24 cellular contexts compared by ENCODE assay signal in genomic region chr6:34131326-34132081, GRCh38. TPM values are rescaled to one million over a fixed set of nuclear protein-coding genes. Genes with fewer than 3 reads are reported as not detected.
DNase-seq lines count a peak whose midpoint lies in the region; ATAC-seq and TF ChIP-seq lines count a peak whose summit lies in the region.
"Had no signal": no experiment of that assay in that cellular context is flagged by ENCODE, and none has a peak within 500 bp of the region (broad histone marks: within the 10 kb centered on the region; RNA-seq: fewer than 3 reads in every experiment).

No MANE protein-coding gene starts in this region.

- DNase-seq in WTC11 (ENCODE audit: low spot score): no peak
- DNase-seq in activated T-helper 2 cell treated with anti-CD3 and anti-CD28 coated beads, Interferon-gamma antibody, Interleukin-2, Interleukin-4, amounts not matched to agents 10 μg/mL and 5 μg/mL and 100 μg/mL, durations not matched to agents 14 hours and 24 hours and 36 hours (ENCODE audit: low spot score): no peak
- DNase-seq: activated CD4-positive, alpha-beta T cell treated with anti-CD3 and anti-CD28 coated beads for 4 hours; aorta; CD4-positive, alpha-beta T cell; central memory CD4-positive, alpha-beta T cell; heart right ventricle; KBM-7; kidney; MM.1S; NCI-H446; T-helper 1 cell had no signal

- H3K27ac ChIP-seq in HUES48 (ENCODE audit: low read depth, low read length): peak overlapping the region; percentile 95
- peak overlapping the region; percentile 70 for H3K27ac ChIP-seq in iPS-20b (ENCODE audit: low read length)
- H3K27ac ChIP-seq: GM23248, heart right ventricle, neutrophil, SJSA1 had no signal

- peak; percentile 67 for ATAC-seq in WTC11
- no peak for ATAC-seq in HG02798 (IDR thresholded peaks at IDR 0.05; ENCODE audit: poor library complexity, unreplicated experiment)
- ATAC-seq in GM18868 (IDR thresholded peaks at IDR 0.05; ENCODE audit: unreplicated experiment): no peak
- ATAC-seq: heart right ventricle had no signal

- peaks cover 86% of the 10 kb centered on the region for H3K4me1 Mint-ChIP-seq in WTC11
- H3K4me1 Mint-ChIP-seq in activated T-helper 2 cell treated with anti-CD3 and anti-CD28 coated beads, Interferon-gamma antibody, Interleukin-2, Interleukin-4, amounts not matched to agents 10 μg/mL and 5 μg/mL and 100 μg/mL, durations not matched to agents 14 hours and 24 hours and 36 hours (ENCODE audit: low read depth): no peaks in the 10 kb centered on the region
- H3K4me1 Mint-ChIP-seq: activated naive CD4-positive, alpha-beta T cell treated with anti-CD3 and anti-CD28 coated beads, Interleukin-2, amount 50 U/mL, for 24 hours had no signal

- H3K36me3 Mint-ChIP-seq in WTC11: peaks cover 10% of the 10 kb centered on the region; the same call in 1 of the 2 replicates
- H3K36me3 Mint-ChIP-seq in activated T-helper 2 cell treated with anti-CD3 and anti-CD28 coated beads, Interferon-gamma antibody, Interleukin-2, Interleukin-4, amounts not matched to agents 10 μg/mL and 5 μg/mL and 100 μg/mL, durations not matched to agents 14 hours and 24 hours and 36 hours (ENCODE audit: low read depth): no peaks in the 10 kb centered on the region
- H3K36me3 Mint-ChIP-seq: activated naive CD4-positive, alpha-beta T cell treated with anti-CD3 and anti-CD28 coated beads, Interleukin-2, amount 50 U/mL, for 24 hours had no signal

- H3K36me3 ChIP-seq in ES-I3 (ENCODE audit: insufficient read depth, low read length) (no peaks in the 10 kb centered on the region), HUES48 (ENCODE audit: control insufficient read depth, insufficient read depth, low read length) (no peaks in the 10 kb centered on the region), iPS-20b (ENCODE audit: insufficient read depth, low read depth, low read length) (0 out of 2 replicates have a peak, but pooled peaks cover 5% of the 10 kb centered on the region)
- H3K36me3 ChIP-seq: heart right ventricle, neutrophil, SJSA1 had no signal

- H3K27me3 Mint-ChIP-seq in WTC11 (ENCODE audit: low read depth): no peaks in the 10 kb centered on the region
- H3K27me3 Mint-ChIP-seq in activated T-helper 2 cell treated with anti-CD3 and anti-CD28 coated beads, Interferon-gamma antibody, Interleukin-2, Interleukin-4, amounts not matched to agents 10 μg/mL and 5 μg/mL and 100 μg/mL, durations not matched to agents 14 hours and 24 hours and 36 hours (ENCODE audit: low read depth): peaks cover 5% of the 10 kb centered on the region

- no peak for TF ChIP-seq CTCF in WTC11 (IDR thresholded peaks at IDR 0.05)

- no peaks in the 10 kb centered on the region for H3K9me3 ChIP-seq in ES-I3 (ENCODE audit: control insufficient read depth, insufficient read depth, low read length)
- H3K9me3 ChIP-seq in HUES48 (ENCODE audit: control insufficient read depth, insufficient read depth, low read length): no peaks in the 10 kb centered on the region
- no peaks in the 10 kb centered on the region for H3K9me3 ChIP-seq in iPS-20b (ENCODE audit: insufficient read depth, low read depth, low read length)
- H3K9me3 ChIP-seq: heart right ventricle, neutrophil, SJSA1 had no signal

- no peaks in the 10 kb centered on the region for H3K9me3 Mint-ChIP-seq in WTC11
- H3K9me3 Mint-ChIP-seq in activated T-helper 2 cell treated with anti-CD3 and anti-CD28 coated beads, Interferon-gamma antibody, Interleukin-2, Interleukin-4, amounts not matched to agents 10 μg/mL and 5 μg/mL and 100 μg/mL, durations not matched to agents 14 hours and 24 hours and 36 hours: no peaks in the 10 kb centered on the region
- H3K9me3 Mint-ChIP-seq: CD4-positive, alpha-beta T cell had no signal

- peaks cover 35% of the 10 kb centered on the region for H3K4me1 ChIP-seq in ES-I3 (ENCODE audit: insufficient read depth, low read length)
- H3K4me1 ChIP-seq in HUES48 (ENCODE audit: control insufficient read depth, insufficient read depth, low read length): peaks cover 40% of the 10 kb centered on the region
- peaks cover 31% of the 10 kb centered on the region for H3K4me1 ChIP-seq in iPS-20b (ENCODE audit: insufficient read depth, low read length)
- H3K4me1 ChIP-seq: heart right ventricle, SJSA1 had no signal

- H3K4me3 Mint-ChIP-seq in WTC11: peak overlapping the region; percentile 64
- no peak overlapping the region for H3K4me3 Mint-ChIP-seq in activated T-helper 2 cell treated with anti-CD3 and anti-CD28 coated beads, Interferon-gamma antibody, Interleukin-2, Interleukin-4, amounts not matched to agents 10 μg/mL and 5 μg/mL and 100 μg/mL, durations not matched to agents 14 hours and 24 hours and 36 hours (ENCODE audit: low read depth)
- H3K4me3 Mint-ChIP-seq: activated naive CD4-positive, alpha-beta T cell treated with anti-CD3 and anti-CD28 coated beads, Interleukin-2, amount 50 U/mL, for 24 hours; CD4-positive, alpha-beta T cell had no signal

- H3K9ac ChIP-seq in ES-I3 (ENCODE audit: low read depth, low read length): peak overlapping the region; percentile 23
- peak overlapping the region; percentile 29 for H3K9ac ChIP-seq in HUES48 (ENCODE audit: low read depth, low read length)
- H3K9ac ChIP-seq in iPS-20b (ENCODE audit: low read depth, low read length): peak overlapping the region; percentile 60; the same call in 1 of the 2 replicates
- H3K9ac ChIP-seq: GM23248 had no signal

- peak overlapping the region; percentile 95 for H3K27ac Mint-ChIP-seq in WTC11
- H3K27ac Mint-ChIP-seq in activated T-helper 2 cell treated with anti-CD3 and anti-CD28 coated beads, Interferon-gamma antibody, Interleukin-2, Interleukin-4, amounts not matched to agents 10 μg/mL and 5 μg/mL and 100 μg/mL, durations not matched to agents 14 hours and 24 hours and 36 hours: no peak overlapping the region
- H3K27ac Mint-ChIP-seq: activated naive CD4-positive, alpha-beta T cell treated with anti-CD3 and anti-CD28 coated beads, Interleukin-2, amount 50 U/mL, for 24 hours; CD4-positive, alpha-beta T cell had no signal

- CTCF ChIA-PET in WTC11 (lab: Charles Lee): interaction anchor here (0.9 to 4.4 kb wide), 15 partner anchors 10 to 362 kb away, joined by 3 to 35 read pairs (median 5); partner anchors contain the start of gene GRM4

- H3K4me3 ChIP-seq in HUES48 (ENCODE audit: low read depth, low read length): peak overlapping the region; percentile 44
- peak overlapping the region; percentile 59 for H3K4me3 ChIP-seq in iPS-20b (ENCODE audit: low read length)
- H3K4me3 ChIP-seq: GM23248, heart right ventricle, lung, SJSA1 had no signal

- POLR2A ChIA-PET in WTC11 (lab: Charles Lee): interaction anchor here (0.5 to 3.9 kb wide), 6 partner anchors 11 to 1128 kb away, joined by 3 to 19 read pairs (median 3); partner anchors contain the start of genes GRM4, HMGA1 and ZNF76

- H3K27me3 ChIP-seq in HUES48 (ENCODE audit: control insufficient read depth, insufficient read depth, low read length) (no peaks in the 10 kb centered on the region), iPS-20b (ENCODE audit: insufficient read depth, low read length) (no peaks in the 10 kb centered on the region)

- intact Hi-C loops in activated T-helper 2 cell treated with anti-CD3 and anti-CD28 coated beads, Interferon-gamma antibody, Interleukin-2, Interleukin-4, amounts not matched to agents 10 μg/mL and 5 μg/mL and 100 μg/mL, durations not matched to agents 14 hours and 24 hours and 36 hours (cut with micrococcal nuclease): no loop called here

TF ChIP-seq in WTC11, 78 proteins besides CTCF, POLR2A, EP300 and RAD21:
- TF ChIP-seq SP1 (CRISPR knock-in tag; conservative IDR thresholded peaks at IDR 0.05): peak; percentile 54; the same call in 1 of the 2 replicates
- 0 out of 2 replicates have a peak, but pooled peaks have one; percentile 51 for TF ChIP-seq MYBL2 (CRISPR knock-in tag; IDR thresholded peaks at IDR 0.05)
- peak; percentile 49; the same call in 1 of the 2 replicates for TF ChIP-seq USF1 (CRISPR knock-in tag; IDR thresholded peaks at IDR 0.05)
- TF ChIP-seq USF2 (CRISPR knock-in tag; IDR thresholded peaks at IDR 0.05): peak; percentile 63
- TF ChIP-seq NFYB (CRISPR knock-in tag; conservative IDR thresholded peaks at IDR 0.05; ENCODE audit: low read depth): 0 out of 2 replicates have a peak, but pooled peaks have one; percentile 24
- no peak for TF ChIP-seq IRF1 (CRISPR knock-in tag; IDR thresholded peaks at IDR 0.05)
- TF ChIP-seq TCF7 (CRISPR knock-in tag; IDR thresholded peaks at IDR 0.05; ENCODE audit: low read depth): no peak
- TF ChIP-seq FOXP1 (CRISPR knock-in tag; IDR thresholded peaks at IDR 0.05; ENCODE audit: borderline replicate concordance): 0 out of 2 replicates have a peak, but pooled peaks have one; percentile 52
- peak; percentile 77 for TF ChIP-seq MAX (CRISPR knock-in tag; IDR thresholded peaks at IDR 0.05)
TF ChIP-seq in WTC11: peak in this region for 7.

RNA-seq across cellular contexts. Expression of gene GRM4, which starts 14.4 kb away (rescaled TPM):
- total RNA-seq in WTC11 (2021): 32.2 to 34.5 TPM (median 32.2 TPM) in 3 replicates
- not detected in 2 replicates for total RNA-seq in activated T-helper 2 cell treated with anti-CD3 and anti-CD28 coated beads, Interferon-gamma antibody, Interleukin-2, Interleukin-4, amounts not matched to agents 10 μg/mL and 5 μg/mL and 100 μg/mL, durations not matched to agents 14 hours and 24 hours and 36 hours
- total RNA-seq: aorta, epithelial cell of proximal tubule, heart right ventricle, kidney, pulmonary artery endothelial cell, SJSA1 had no signal

Comparison
In these comparisons a context has a peak if more than half of its experiments do, and no peak if none do; other contexts are left out.
1. RNA of gene GRM4, which starts 14.4 kb away (total RNA-seq): 32.2 to 34.5 TPM in WTC11; not detected in activated T-helper 2 cell treated with anti-CD3 and anti-CD28 coated beads, Interferon-gamma antibody, Interleukin-2, Interleukin-4, amounts not matched to agents 10 μg/mL and 5 μg/mL and 100 μg/mL, durations not matched to agents 14 hours and 24 hours and 36 hours; every median in the first group is over 10 times any median in the second.
2. Peak in every context shown above with its lines, with median percentiles within 50 percentile points of each other: H3K9ac ChIP-seq.